11 cellular contexts compared by ENCODE assay signal in the genomic region with DNA sequence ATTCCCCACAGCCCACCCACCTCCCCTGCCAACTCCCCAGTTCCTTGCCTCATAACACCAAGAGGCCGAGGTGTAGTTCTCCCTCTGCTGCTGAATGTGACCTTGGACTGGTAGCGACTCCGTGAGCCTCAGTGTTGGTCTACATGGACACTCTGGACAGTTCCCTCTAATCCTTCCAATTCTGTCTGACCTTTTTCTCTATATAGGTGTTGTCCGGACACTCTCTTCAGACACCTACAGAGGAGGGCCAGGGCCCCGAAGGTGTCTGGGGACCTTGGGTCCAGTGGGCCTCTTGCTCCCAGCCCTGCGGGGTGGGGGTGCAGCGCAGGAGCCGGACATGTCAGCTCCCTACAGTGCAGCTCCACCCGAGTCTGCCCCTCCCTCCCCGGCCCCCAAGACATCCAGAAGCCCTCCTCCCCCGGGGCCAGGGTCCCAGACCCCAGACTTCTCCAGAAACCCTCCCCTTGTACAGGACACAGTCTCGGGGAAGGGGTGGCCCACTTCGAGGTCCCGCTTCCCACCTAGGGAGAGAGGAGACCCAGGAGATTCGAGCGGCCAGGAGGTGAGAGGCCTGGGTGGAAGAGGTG. TPM values are rescaled to one million over a fixed set of nuclear protein-coding genes. Genes with fewer than 3 reads are reported as not detected.
DNase-seq lines count a peak whose midpoint lies in the region; TF ChIP-seq lines count a peak whose summit lies in the region.
"Had no signal": no experiment of that assay in that cellular context is flagged by ENCODE, and none has a peak within 500 bp of the region (broad histone marks: within the 10 kb centered on the region; RNA-seq: fewer than 3 reads in every experiment).

No MANE protein-coding gene starts in this region.

- H3K79me1 ChIP-seq in trophoblast cell (ENCODE audit: low read length), result peaks cover 32% of the 10 kb centered on the region

- H3K14ac ChIP-seq in trophoblast cell (ENCODE audit: low read length), result peak overlapping the region; percentile 10

- H3K4ac ChIP-seq in trophoblast cell (ENCODE audit: low read depth, low read length), result no peak overlapping the region

- peak overlapping the region; percentile 4 for H2BK120ac ChIP-seq in trophoblast cell (ENCODE audit: insufficient read depth, low read length, poor library complexity)

- H3K4me1 ChIP-seq in ACC112 (ENCODE audit: control insufficient read depth, insufficient read depth, low read length, unreplicated experiment), result peaks cover 33% of the 10 kb centered on the region
- H3K4me1 ChIP-seq in trophoblast cell (ENCODE audit: control insufficient read depth in 1 of 2, insufficient read depth in 2 of 2, low read length in 2 of 2), result peaks cover 34 to 40% of the 10 kb centered on the region in 2 experiments
- H3K4me1 ChIP-seq in HAP-1, result peaks cover 6% of the 10 kb centered on the region

- peak overlapping the region; percentile 20 for H2BK12ac ChIP-seq in trophoblast cell (ENCODE audit: low read length)

- peak overlapping the region; percentile 1 for H2AK5ac ChIP-seq in trophoblast cell (ENCODE audit: low read length)

- peak; percentile 24 for TF ChIP-seq POLR2A in NB4 (IDR thresholded peaks at IDR 0.05; ENCODE audit: extremely low read depth, insufficient read length)

- no peak overlapping the region for H3K23ac ChIP-seq in trophoblast cell (ENCODE audit: low read length)

- H3K79me2 ChIP-seq in ACC112 (ENCODE audit: control insufficient read depth, insufficient read depth, low read length, unreplicated experiment) (no peaks in the 10 kb centered on the region), trophoblast cell (ENCODE audit: control insufficient read depth, insufficient read depth, low read length, poor library complexity) (peaks cover 7% of the 10 kb centered on the region)

- H3K9ac ChIP-seq in trophoblast cell (ENCODE audit: low read length), result no peak overlapping the region
- H3K9ac ChIP-seq: KMS-11 had no signal

- DNase-seq in NB4 (ENCODE audit: low read depth) (no peak), fibroblast of villous mesenchyme (ENCODE audit: low read depth) (no peak), trophoblast cell (no peak), NCI-H1105 (lab: John Stamatoyannopoulos, UW) (no peak), HAP-1 (ENCODE audit: low spot score in 2 of 2) (no peak), SIG-M5 (lab: John Stamatoyannopoulos, UW) (no peak), NCI-H1417 (lab: John Stamatoyannopoulos, UW) (no peak)

- H2AFZ ChIP-seq in ACC112 (ENCODE audit: low read length, unreplicated experiment) (no peak overlapping the region), trophoblast cell (ENCODE audit: insufficient read depth, low read length, poor library complexity) (no peak overlapping the region)

- H3K36me3 ChIP-seq in ACC112 (ENCODE audit: insufficient read depth, low read length) (peaks cover 3% of the 10 kb centered on the region; the same call in 1 of the 2 replicates), trophoblast cell (ENCODE audit: control insufficient read depth in 1 of 2, insufficient read depth in 2 of 2, low read length in 2 of 2) (peaks cover 21 to 22% of the 10 kb centered on the region in 2 experiments), HAP-1 (replicated peaks) (no peaks in the 10 kb centered on the region)

- H2BK5ac ChIP-seq in trophoblast cell (ENCODE audit: low read depth, low read length, poor library complexity), result peak overlapping the region; percentile 58

- H4K91ac ChIP-seq in trophoblast cell (ENCODE audit: low read depth, low read length), result peak overlapping the region; percentile 76

- no peak overlapping the region for H4K12ac ChIP-seq in trophoblast cell (ENCODE audit: low read depth, low read length)

- H3K9me3 ChIP-seq in trophoblast cell (ENCODE audit: insufficient read depth, low read depth, low read length), result peaks cover 3% of the 10 kb centered on the region
- no peaks in the 10 kb centered on the region for H3K9me3 ChIP-seq in HAP-1

- H4K8ac ChIP-seq in trophoblast cell (ENCODE audit: low read depth, low read length), result peak overlapping the region; percentile 10

- WGBS in trophoblast cell (ENCODE audit: extremely low coverage, insufficient coverage, insufficient read length), result no CpG with 5 or more reads among the region's 16 CpGs

- in situ Hi-C loops in HAP-1 (cut with MboI; ENCODE audit: low sequenced_read_pairs), result no loop called here

- peak overlapping the region; percentile 69 for H3K27ac ChIP-seq in ACC112 (ENCODE audit: low read depth, low read length)
- H3K27ac ChIP-seq in trophoblast cell (ENCODE audit: low read depth, low read length), result peak overlapping the region; percentile 64
- H3K27ac ChIP-seq: KMS-11 had no signal

- H3K4me3 ChIP-seq in ACC112 (ENCODE audit: low read depth, low read length) (no peak overlapping the region), NB4 (ENCODE audit: low read depth, low read length) (peak overlapping the region; percentile 9), fibroblast of villous mesenchyme (ENCODE audit: low read depth, low read length) (no peak overlapping the region), trophoblast cell (ENCODE audit: low read depth, low read length) (no peak overlapping the region), HAP-1 (no peak overlapping the region)

- peak overlapping the region; percentile 28 for H3K4me2 ChIP-seq in trophoblast cell (ENCODE audit: low read length)
- H3K4me2 ChIP-seq: KMS-11 had no signal

- peak; percentile 15 for TF ChIP-seq CTCF in NB4 (IDR thresholded peaks at IDR 0.05; ENCODE audit: low read depth, low read length)
- peak; percentile 3 for TF ChIP-seq CTCF in fibroblast of villous mesenchyme (IDR thresholded peaks at IDR 0.05; ENCODE audit: insufficient read depth, low read depth, low read length)

- peak overlapping the region; percentile 26 for H3K18ac ChIP-seq in trophoblast cell (ENCODE audit: low read length)

- H3K27me3 ChIP-seq in ACC112 (ENCODE audit: insufficient read depth, low read length), result no peaks in the 10 kb centered on the region
- no peaks in the 10 kb centered on the region for H3K27me3 ChIP-seq in trophoblast cell (ENCODE audit: insufficient read depth, low read length)
- no peaks in the 10 kb centered on the region for H3K27me3 ChIP-seq in HAP-1 (ENCODE audit: low read depth)

RNA-seq across cellular contexts. Expression of a gene that starts 3.6 kb away (rescaled TPM):
- total RNA-seq in fibroblast of villous mesenchyme, result 2.9 and 8.6 TPM in 2 replicates
- polyA plus RNA-seq in trophoblast cell (2013), result 33.2 and 33.6 TPM in 2 replicates

RNA-seq across cellular contexts. Expression of a gene that starts 26.6 kb away (rescaled TPM):
- total RNA-seq in fibroblast of villous mesenchyme, result 218 and 272 TPM in 2 replicates
- 119 and 120 TPM in 2 replicates for polyA plus RNA-seq in trophoblast cell (2013)

RNA-seq across cellular contexts. Expression of a gene that starts 37.2 kb away (rescaled TPM):
- 0.64 and 1.3 TPM in 2 replicates for total RNA-seq in fibroblast of villous mesenchyme
- 0.14 TPM in 1 of 2 replicates, not detected in the other for polyA plus RNA-seq in trophoblast cell (2013)
- total RNA-seq: CD4-positive, CD25-positive, alpha-beta regulatory T cell; T-helper 1 cell treated with Interleukin-12 subunit alpha and Interleukin-12 subunit beta and Interleukin-4 antibody, amounts not matched to agents 30 ng/mL and 1 ng/mL, for 36 hours had no signal

RNA-seq across cellular contexts. Expression of a gene that starts 44.9 kb away (rescaled TPM):
- 20.3 and 24.5 TPM in 2 replicates for total RNA-seq in fibroblast of villous mesenchyme
- polyA plus RNA-seq in trophoblast cell (2013), result 10.8 and 11.8 TPM in 2 replicates
